1 cellular context compared by ENCODE assay signal in genomic region chr5:66113160-66113559, GRCh38.
TF ChIP-seq lines count a peak whose summit lies in the region.

No MANE protein-coding gene starts in this region.

TF ChIP-seq in HepG2, 621 proteins besides CTCF, POLR2A, EP300 and RAD21 (continued from another document):
- TF ChIP-seq PAX8 (CRISPR knock-in tag; IDR thresholded peaks at IDR 0.05; ENCODE audit: borderline replicate concordance): no peak
- no peak for TF ChIP-seq ZNF788 (CRISPR knock-in tag; IDR thresholded peaks at IDR 0.05; ENCODE audit: borderline replicate concordance)
- TF ChIP-seq KLF12 (CRISPR knock-in tag; IDR thresholded peaks at IDR 0.05; ENCODE audit: borderline replicate concordance): no peak
- TF ChIP-seq GATAD1 (CRISPR knock-in tag; IDR thresholded peaks at IDR 0.05): no peak
- TF ChIP-seq HMG20B (CRISPR knock-in tag; conservative IDR thresholded peaks at IDR 0.05): no peak
- TF ChIP-seq, protein P1, sequence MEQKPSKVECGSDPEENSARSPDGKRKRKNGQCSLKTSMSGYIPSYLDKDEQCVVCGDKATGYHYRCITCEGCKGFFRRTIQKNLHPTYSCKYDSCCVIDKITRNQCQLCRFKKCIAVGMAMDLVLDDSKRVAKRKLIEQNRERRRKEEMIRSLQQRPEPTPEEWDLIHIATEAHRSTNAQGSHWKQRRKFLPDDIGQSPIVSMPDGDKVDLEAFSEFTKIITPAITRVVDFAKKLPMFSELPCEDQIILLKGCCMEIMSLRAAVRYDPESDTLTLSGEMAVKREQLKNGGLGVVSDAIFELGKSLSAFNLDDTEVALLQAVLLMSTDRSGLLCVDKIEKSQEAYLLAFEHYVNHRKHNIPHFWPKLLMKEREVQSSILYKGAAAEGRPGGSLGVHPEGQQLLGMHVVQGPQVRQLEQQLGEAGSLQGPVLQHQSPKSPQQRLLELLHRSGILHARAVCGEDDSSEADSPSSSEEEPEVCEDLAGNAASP (CRISPR knock-in tag; IDR thresholded peaks at IDR 0.05; ENCODE audit: borderline replicate concordance): no peak
